Comparison of ENCODE assay signal across 1 cellular context in genomic region chr1:30887485-30888315, GRCh38.
TF ChIP-seq lines count a peak whose summit lies in the region.

No MANE protein-coding gene starts in this region.

TF ChIP-seq in K562, 482 proteins besides CTCF, POLR2A, EP300 and RAD21 (continued from another document and continues in another):
- TF ChIP-seq CREB5 (CRISPR knock-in tag; IDR thresholded peaks at IDR 0.05): no peak
- TF ChIP-seq MAFF (IDR thresholded peaks at IDR 0.05; ENCODE audit: low read length): no peak
- TF ChIP-seq MYC (IDR thresholded peaks at IDR 0.05; ENCODE audit: low read depth, low read length): peak; percentile 88
- no peak for TF ChIP-seq MYC (CRISPR knock-in tag; IDR thresholded peaks at IDR 0.05; ENCODE audit: borderline replicate concordance, low read depth)
- 0 out of 2 replicates have a peak, but pooled peaks have one; percentile 20 for TF ChIP-seq REST (CRISPR knock-in tag; IDR thresholded peaks at IDR 0.05; ENCODE audit: low read depth)
- TF ChIP-seq RBM14 (IDR thresholded peaks at IDR 0.05; ENCODE audit: borderline replicate concordance, insufficient read depth, low read depth, low read length): no peak
- peak; percentile 31 for TF ChIP-seq USF2 (CRISPR knock-in tag; IDR thresholded peaks at IDR 0.05)
- TF ChIP-seq ARID2 (IDR thresholded peaks at IDR 0.05): no peak
- TF ChIP-seq, protein P1, sequence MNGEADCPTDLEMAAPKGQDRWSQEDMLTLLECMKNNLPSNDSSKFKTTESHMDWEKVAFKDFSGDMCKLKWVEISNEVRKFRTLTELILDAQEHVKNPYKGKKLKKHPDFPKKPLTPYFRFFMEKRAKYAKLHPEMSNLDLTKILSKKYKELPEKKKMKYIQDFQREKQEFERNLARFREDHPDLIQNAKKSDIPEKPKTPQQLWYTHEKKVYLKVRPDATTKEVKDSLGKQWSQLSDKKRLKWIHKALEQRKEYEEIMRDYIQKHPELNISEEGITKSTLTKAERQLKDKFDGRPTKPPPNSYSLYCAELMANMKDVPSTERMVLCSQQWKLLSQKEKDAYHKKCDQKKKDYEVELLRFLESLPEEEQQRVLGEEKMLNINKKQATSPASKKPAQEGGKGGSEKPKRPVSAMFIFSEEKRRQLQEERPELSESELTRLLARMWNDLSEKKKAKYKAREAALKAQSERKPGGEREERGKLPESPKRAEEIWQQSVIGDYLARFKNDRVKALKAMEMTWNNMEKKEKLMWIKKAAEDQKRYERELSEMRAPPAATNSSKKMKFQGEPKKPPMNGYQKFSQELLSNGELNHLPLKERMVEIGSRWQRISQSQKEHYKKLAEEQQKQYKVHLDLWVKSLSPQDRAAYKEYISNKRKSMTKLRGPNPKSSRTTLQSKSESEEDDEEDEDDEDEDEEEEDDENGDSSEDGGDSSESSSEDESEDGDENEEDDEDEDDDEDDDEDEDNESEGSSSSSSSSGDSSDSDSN (IDR thresholded peaks at IDR 0.05; ENCODE audit: borderline replicate concordance in 1 of 2, low read depth in 2 of 2, low read length in 2 of 2): no peak
- no peak for TF ChIP-seq NFYB (IDR thresholded peaks at IDR 0.05; ENCODE audit: extremely low read depth, insufficient read length)
- TF ChIP-seq, protein P2, sequence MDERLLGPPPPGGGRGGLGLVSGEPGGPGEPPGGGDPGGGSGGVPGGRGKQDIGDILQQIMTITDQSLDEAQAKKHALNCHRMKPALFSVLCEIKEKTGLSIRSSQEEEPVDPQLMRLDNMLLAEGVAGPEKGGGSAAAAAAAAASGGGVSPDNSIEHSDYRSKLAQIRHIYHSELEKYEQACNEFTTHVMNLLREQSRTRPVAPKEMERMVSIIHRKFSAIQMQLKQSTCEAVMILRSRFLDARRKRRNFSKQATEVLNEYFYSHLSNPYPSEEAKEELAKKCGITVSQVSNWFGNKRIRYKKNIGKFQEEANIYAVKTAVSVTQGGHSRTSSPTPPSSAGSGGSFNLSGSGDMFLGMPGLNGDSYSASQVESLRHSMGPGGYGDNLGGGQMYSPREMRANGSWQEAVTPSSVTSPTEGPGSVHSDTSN (CRISPR knock-in tag; IDR thresholded peaks at IDR 0.05; ENCODE audit: low read depth): no peak
- TF ChIP-seq, protein P2 (tag; conservative IDR thresholded peaks at IDR 0.05; ENCODE audit: low read depth): no peak
- TF ChIP-seq CBFA2T2 (conservative IDR thresholded peaks at IDR 0.05): no peak
- no peak for TF ChIP-seq TAF15 (IDR thresholded peaks at IDR 0.05; ENCODE audit: low read depth, low read length)
- TF ChIP-seq ZNF609 (CRISPR knock-in tag; IDR thresholded peaks at IDR 0.05; ENCODE audit: borderline replicate concordance): no peak
- TF ChIP-seq RHOXF2B (CRISPR knock-in tag; conservative IDR thresholded peaks at IDR 0.05): no peak
- TF ChIP-seq, protein P3, sequence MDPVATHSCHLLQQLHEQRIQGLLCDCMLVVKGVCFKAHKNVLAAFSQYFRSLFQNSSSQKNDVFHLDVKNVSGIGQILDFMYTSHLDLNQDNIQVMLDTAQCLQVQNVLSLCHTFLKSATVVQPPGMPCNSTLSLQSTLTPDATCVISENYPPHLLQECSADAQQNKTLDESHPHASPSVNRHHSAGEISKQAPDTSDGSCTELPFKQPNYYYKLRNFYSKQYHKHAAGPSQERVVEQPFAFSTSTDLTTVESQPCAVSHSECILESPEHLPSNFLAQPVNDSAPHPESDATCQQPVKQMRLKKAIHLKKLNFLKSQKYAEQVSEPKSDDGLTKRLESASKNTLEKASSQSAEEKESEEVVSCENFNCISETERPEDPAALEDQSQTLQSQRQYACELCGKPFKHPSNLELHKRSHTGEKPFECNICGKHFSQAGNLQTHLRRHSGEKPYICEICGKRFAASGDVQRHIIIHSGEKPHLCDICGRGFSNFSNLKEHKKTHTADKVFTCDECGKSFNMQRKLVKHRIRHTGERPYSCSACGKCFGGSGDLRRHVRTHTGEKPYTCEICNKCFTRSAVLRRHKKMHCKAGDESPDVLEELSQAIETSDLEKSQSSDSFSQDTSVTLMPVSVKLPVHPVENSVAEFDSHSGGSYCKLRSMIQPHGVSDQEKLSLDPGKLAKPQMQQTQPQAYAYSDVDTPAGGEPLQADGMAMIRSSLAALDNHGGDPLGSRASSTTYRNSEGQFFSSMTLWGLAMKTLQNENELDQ (CRISPR knock-in tag; IDR thresholded peaks at IDR 0.05; ENCODE audit: borderline replicate concordance): no peak
- TF ChIP-seq SAFB2 (IDR thresholded peaks at IDR 0.05; ENCODE audit: borderline replicate concordance, low read depth, low read length, severe bottlenecking): no peak
- no peak for TF ChIP-seq NFATC3 (IDR thresholded peaks at IDR 0.05)
- no peak for TF ChIP-seq GTF2B (IDR thresholded peaks at IDR 0.05; ENCODE audit: extremely low read depth, insufficient read length)
- TF ChIP-seq NR2C1 (IDR thresholded peaks at IDR 0.05): no peak
- peak; percentile 62 for TF ChIP-seq NR2C1 (tag; IDR thresholded peaks at IDR 0.05)
- TF ChIP-seq ZFP36 (IDR thresholded peaks at IDR 0.05; ENCODE audit: low read depth, low read length, partially characterized antibody): no peak
- peak; percentile 72; the same call in 1 of the 2 replicates for TF ChIP-seq ZNF583 (CRISPR knock-in tag; IDR thresholded peaks at IDR 0.05)
- TF ChIP-seq ESRRB (CRISPR knock-in tag; IDR thresholded peaks at IDR 0.05; ENCODE audit: borderline replicate concordance): no peak
- TF ChIP-seq L3MBTL2 (IDR thresholded peaks at IDR 0.05): peak; percentile 76
- TF ChIP-seq SRSF9 (IDR thresholded peaks at IDR 0.05; ENCODE audit: borderline replicate concordance, low read depth, low read length): no peak
- TF ChIP-seq ZC3H4 (CRISPR knock-in tag; IDR thresholded peaks at IDR 0.05; ENCODE audit: borderline replicate concordance): no peak; the same call in 1 of the 2 replicates
- TF ChIP-seq ZHX1 (conservative IDR thresholded peaks at IDR 0.05; ENCODE audit: low read length): no peak
- TF ChIP-seq, protein P4, sequence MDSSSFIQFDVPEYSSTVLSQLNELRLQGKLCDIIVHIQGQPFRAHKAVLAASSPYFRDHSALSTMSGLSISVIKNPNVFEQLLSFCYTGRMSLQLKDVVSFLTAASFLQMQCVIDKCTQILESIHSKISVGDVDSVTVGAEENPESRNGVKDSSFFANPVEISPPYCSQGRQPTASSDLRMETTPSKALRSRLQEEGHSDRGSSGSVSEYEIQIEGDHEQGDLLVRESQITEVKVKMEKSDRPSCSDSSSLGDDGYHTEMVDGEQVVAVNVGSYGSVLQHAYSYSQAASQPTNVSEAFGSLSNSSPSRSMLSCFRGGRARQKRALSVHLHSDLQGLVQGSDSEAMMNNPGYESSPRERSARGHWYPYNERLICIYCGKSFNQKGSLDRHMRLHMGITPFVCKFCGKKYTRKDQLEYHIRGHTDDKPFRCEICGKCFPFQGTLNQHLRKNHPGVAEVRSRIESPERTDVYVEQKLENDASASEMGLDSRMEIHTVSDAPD (CRISPR knock-in tag; IDR thresholded peaks at IDR 0.05): no peak
